ENCODE assay signal across 25 cellular contexts in the genomic region with DNA sequence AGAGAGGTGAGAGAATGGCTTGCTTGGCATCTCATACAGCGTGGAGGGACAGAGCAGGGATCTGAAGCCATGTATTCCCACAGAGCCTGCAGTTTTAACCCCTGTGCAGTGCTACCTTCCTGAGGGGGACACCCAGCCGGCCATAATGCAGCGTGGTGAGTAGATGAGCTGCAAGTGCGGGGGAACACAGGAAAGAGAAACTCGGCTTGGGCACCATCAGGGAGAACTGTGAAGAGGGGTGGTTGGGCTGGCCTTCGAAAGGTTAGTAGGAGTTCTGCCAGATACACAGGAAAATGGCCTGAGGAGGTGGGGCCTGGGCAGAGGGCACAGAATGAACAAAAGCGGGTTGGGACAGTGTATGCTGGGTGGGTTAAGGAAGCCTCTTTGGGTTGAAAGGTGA.
"Had no signal": no experiment of that assay in that cellular context is flagged by ENCODE, and none has a peak within 500 bp of the region (broad histone marks: within the 10 kb centered on the region; RNA-seq: fewer than 3 reads in every experiment).

No MANE protein-coding gene starts in this region.

- H3K4me1 ChIP-seq: uterus had no signal

- H3K4me1 Mint-ChIP-seq: activated CD4-positive, alpha-beta T cell treated with anti-CD3 and anti-CD28 coated beads, Interleukin-2, amount 10 ng/mL, durations not matched to agents 24 days and 14 days; activated CD8-positive, alpha-beta memory T cell treated with anti-CD3 and anti-CD28 coated beads, Interleukin-2, amount 10 ng/mL, durations not matched to agents 7 days and 5 days had no signal

- H3K4me3 Mint-ChIP-seq: activated CD4-positive, alpha-beta T cell treated with anti-CD3 and anti-CD28 coated beads, Interleukin-2, amount 10 ng/mL, durations not matched to agents 24 days and 14 days; activated CD8-positive, alpha-beta memory T cell treated with anti-CD3 and anti-CD28 coated beads, Interleukin-2, amount 10 ng/mL, durations not matched to agents 7 days and 5 days; activated CD8-positive, alpha-beta T cell treated with anti-CD3 and anti-CD28 coated beads for 36 hours; activated naive CD4-positive, alpha-beta T cell treated with anti-CD3 and anti-CD28 coated beads, Interleukin-2, amount 50 U/mL, for 24 hours; activated T-helper 1 cell treated with anti-CD3 and anti-CD28 coated beads, Interleukin-12 subunit alpha, Interleukin-12 subunit beta, Interleukin-2, Interleukin-4 antibody, amounts not matched to agents 30 ng/mL and 10 ng/mL and 1 ng/mL, durations not matched to agents 14 hours and 24 hours and 36 hours; nephron; T-helper 17 cell had no signal

- H3K27ac ChIP-seq: brain microvascular endothelial cell, esophagus squamous epithelium, gastrocnemius medialis, left ventricle myocardium inferior, neutrophil, uterus had no signal

- H3K27ac Mint-ChIP-seq: activated CD4-positive, alpha-beta T cell treated with anti-CD3 and anti-CD28 coated beads, Interleukin-2, amount 10 ng/mL, durations not matched to agents 24 days and 14 days; activated CD8-positive, alpha-beta memory T cell treated with anti-CD3 and anti-CD28 coated beads, Interleukin-2, amount 10 ng/mL, durations not matched to agents 7 days and 5 days; activated CD8-positive, alpha-beta T cell treated with anti-CD3 and anti-CD28 coated beads for 36 hours; activated naive CD4-positive, alpha-beta T cell treated with anti-CD3 and anti-CD28 coated beads, Interleukin-2, amount 50 U/mL, for 24 hours; activated T-helper 1 cell treated with anti-CD3 and anti-CD28 coated beads, Interleukin-12 subunit alpha, Interleukin-12 subunit beta, Interleukin-2, Interleukin-4 antibody, amounts not matched to agents 30 ng/mL and 10 ng/mL and 1 ng/mL, durations not matched to agents 14 hours and 24 hours and 36 hours; nephron; T-helper 17 cell had no signal

- H3K36me3 ChIP-seq: esophagus squamous epithelium, gastrocnemius medialis, left ventricle myocardium inferior, neutrophil, pancreas, uterus had no signal

- H3K27me3 ChIP-seq: brain microvascular endothelial cell, esophagus squamous epithelium, gastrocnemius medialis, neutrophil, pancreas, uterus had no signal

- H3K27me3 Mint-ChIP-seq: activated CD4-positive, alpha-beta T cell treated with anti-CD3 and anti-CD28 coated beads, Interleukin-2, amount 10 ng/mL, durations not matched to agents 24 days and 14 days; activated CD8-positive, alpha-beta memory T cell treated with anti-CD3 and anti-CD28 coated beads, Interleukin-2, amount 10 ng/mL, durations not matched to agents 7 days and 5 days; activated CD8-positive, alpha-beta T cell treated with anti-CD3 and anti-CD28 coated beads for 36 hours; activated naive CD4-positive, alpha-beta T cell treated with anti-CD3 and anti-CD28 coated beads, Interleukin-2, amount 50 U/mL, for 24 hours; T-helper 17 cell had no signal

- H3K9me3 Mint-ChIP-seq: activated CD4-positive, alpha-beta T cell treated with anti-CD3 and anti-CD28 coated beads, Interleukin-2, amount 10 ng/mL, durations not matched to agents 24 days and 14 days; activated CD8-positive, alpha-beta T cell treated with anti-CD3 and anti-CD28 coated beads for 36 hours; activated naive CD4-positive, alpha-beta T cell treated with anti-CD3 and anti-CD28 coated beads, Interleukin-2, amount 50 U/mL, for 24 hours; activated T-helper 1 cell treated with anti-CD3 and anti-CD28 coated beads, Interleukin-12 subunit alpha, Interleukin-12 subunit beta, Interleukin-2, Interleukin-4 antibody, amounts not matched to agents 30 ng/mL and 10 ng/mL and 1 ng/mL, durations not matched to agents 14 hours and 24 hours and 36 hours; nephron had no signal

- H3K4me3 ChIP-seq: esophagus squamous epithelium, gastrocnemius medialis, left ventricle myocardium inferior, pancreas, uterus had no signal

- H3K36me3 Mint-ChIP-seq: activated CD8-positive, alpha-beta memory T cell treated with anti-CD3 and anti-CD28 coated beads, Interleukin-2, amount 10 ng/mL, durations not matched to agents 7 days and 5 days had no signal

- DNase-seq: activated CD4-positive, alpha-beta T cell treated with anti-CD3 and anti-CD28 coated beads, Interleukin-2, amount 10 ng/mL, durations not matched to agents 24 days and 14 days; activated CD8-positive, alpha-beta memory T cell treated with anti-CD3 and anti-CD28 coated beads, Interleukin-2, amount 10 ng/mL, durations not matched to agents 7 days and 5 days; activated CD8-positive, alpha-beta T cell treated with anti-CD3 and anti-CD28 coated beads for 36 hours; activated gamma-delta T cell treated with Interleukin-2 at 50 U/mL for 16 hours; activated T-cell treated with anti-CD3 and anti-CD28 coated beads for 4 hours; anterior cingulate cortex; brain microvascular endothelial cell; central memory CD4-positive, alpha-beta T cell; effector memory CD4-positive, alpha-beta T cell; esophagus squamous epithelium; gastrocnemius medialis; hypothalamus; left ventricle myocardium inferior; midbrain; right cardiac atrium; stimulated activated CD4-positive, alpha-beta T cell treated with anti-CD3 and anti-CD28 coated beads, Interleukin-12 subunit alpha, Interleukin-12 subunit beta, amount 100 ng/mL, for 4 hours; T-helper 17 cell; trophoblast cell; uterus had no signal

- ATAC-seq: activated CD4-positive, CD25-positive, alpha-beta regulatory T cell treated with anti-CD3 and anti-CD28 coated beads, Interleukin-2, amount 50 U/mL, for 24 hours; activated CD8-positive, alpha-beta memory T cell treated with anti-CD3 and anti-CD28 coated beads, Interleukin-2, amount 10 ng/mL, durations not matched to agents 7 days and 5 days; activated CD8-positive, alpha-beta T cell treated with anti-CD3 and anti-CD28 coated beads for 36 hours; gastrocnemius medialis; right cardiac atrium; T-helper 17 cell had no signal

- H3K9me3 ChIP-seq: esophagus squamous epithelium, gastrocnemius medialis, left ventricle myocardium inferior, neutrophil, pancreas, uterus had no signal
